Comparison of ENCODE assay signal across 1 cellular context in the genomic region with DNA sequence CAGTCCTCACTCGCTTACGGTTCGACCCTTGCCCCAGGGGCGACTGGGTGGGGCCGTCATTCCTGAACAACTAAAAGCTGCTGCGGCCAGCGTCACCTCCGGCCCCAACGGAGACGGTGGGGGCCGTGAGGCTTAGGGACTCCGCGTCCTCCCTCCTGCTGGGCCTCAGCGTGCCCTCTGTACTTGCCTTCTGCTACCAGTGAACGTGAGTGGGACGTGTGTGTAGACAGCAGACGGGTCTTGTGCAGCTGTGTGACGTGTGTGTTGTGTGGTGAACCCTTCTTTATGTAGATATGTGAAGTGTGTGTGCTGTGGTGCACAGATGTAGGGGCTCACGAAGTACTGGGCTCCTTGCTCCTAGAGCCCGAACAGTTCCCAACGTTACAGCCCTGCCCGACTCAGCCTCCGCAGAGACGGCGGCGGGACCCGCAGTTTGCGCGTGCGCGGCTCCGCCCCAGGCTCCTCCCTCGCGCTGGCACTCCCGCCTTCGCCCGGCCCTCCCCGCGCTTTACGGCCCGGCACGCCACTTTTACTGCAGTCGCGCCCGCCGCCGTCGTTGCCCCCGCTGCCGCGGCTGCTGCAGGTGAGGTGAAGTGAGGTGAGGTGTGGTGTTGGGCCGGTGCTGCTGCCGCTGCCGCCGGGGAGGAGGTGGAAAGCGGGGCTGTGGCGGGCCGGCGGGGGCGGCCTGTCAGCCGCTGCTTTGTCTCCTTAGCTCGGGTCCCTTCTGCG.
A peak's percentile ranks its signal among the peaks of the same experiment; 100 is the strongest.
TF ChIP-seq lines count a peak whose summit lies in the region.

A gene (plus strand): TSS at position 535 of the 729 bp plus-strand sequence. CDS start 235 bp downstream, outside the sequence.

TF ChIP-seq in HepG2, 621 proteins besides CTCF, POLR2A, EP300 and RAD21 (continued from another document and continues in another):
- TF ChIP-seq EHMT2 (IDR thresholded peaks at IDR 0.05; ENCODE audit: borderline replicate concordance, low read depth, low read length) (no peak), PCBP1 (IDR thresholded peaks at IDR 0.05; ENCODE audit: borderline replicate concordance, low read depth, low read length) (0 out of 2 replicates have a peak, but pooled peaks have one; percentile 53), POLR2AphosphoS2 (IDR thresholded peaks at IDR 0.05; ENCODE audit: low read depth, low read length) (no peak), ATF7 (IDR thresholded peaks at IDR 0.05) (no peak), ATF7 (CRISPR knock-in tag; IDR thresholded peaks at IDR 0.05) (no peak), ZNF644 (CRISPR knock-in tag; IDR thresholded peaks at IDR 0.05; ENCODE audit: low read depth) (0 out of 2 replicates have a peak, but pooled peaks have one; percentile 28), ZNF484 (CRISPR knock-in tag; IDR thresholded peaks at IDR 0.05; ENCODE audit: borderline replicate concordance, low read depth) (no peak; the same call in 1 of the 2 replicates), TOPORS (CRISPR knock-in tag; IDR thresholded peaks at IDR 0.05) (no peak), MXD4 (CRISPR knock-in tag; IDR thresholded peaks at IDR 0.05) (peak; percentile 95), BCL6 (CRISPR knock-in tag; IDR thresholded peaks at IDR 0.05) (peak; percentile 47), MAFF (IDR thresholded peaks at IDR 0.05; ENCODE audit: low read depth, low read length) (no peak), CHCHD3 (CRISPR knock-in tag; IDR thresholded peaks at IDR 0.05) (peak; percentile 95), RBM39 (IDR thresholded peaks at IDR 0.05; ENCODE audit: low read depth, low read length, poor library complexity, severe bottlenecking) (no peak), PITX1 (CRISPR knock-in tag; IDR thresholded peaks at IDR 0.05) (peak; percentile 21; the same call in 1 of the 2 replicates), POLR2AphosphoS5 (IDR thresholded peaks at IDR 0.05; ENCODE audit: low read depth, low read length) (peak; percentile 100), ELF1 (CRISPR knock-in tag; IDR thresholded peaks at IDR 0.05) (no peak; the same call in none of the 2 replicates), DMAP1 (CRISPR knock-in tag; IDR thresholded peaks at IDR 0.05) (peak; percentile 84), ZNF160 (CRISPR knock-in tag; IDR thresholded peaks at IDR 0.05) (peak; percentile 73; the same call in 1 of the 2 replicates), HDAC2 (CRISPR knock-in tag; IDR thresholded peaks at IDR 0.05) (peak; percentile 62), BHLHE40 (IDR thresholded peaks at IDR 0.05; ENCODE audit: low read length) (peak; percentile 78), SCMH1 (CRISPR knock-in tag; IDR thresholded peaks at IDR 0.05; ENCODE audit: borderline replicate concordance) (no peak), ZNF672 (CRISPR knock-in tag; IDR thresholded peaks at IDR 0.05) (no peak), ZNF337 (CRISPR knock-in tag; IDR thresholded peaks at IDR 0.05; ENCODE audit: borderline replicate concordance, low read depth) (peak; percentile 87; the same call in 1 of the 2 replicates), MZF1 (CRISPR knock-in tag; IDR thresholded peaks at IDR 0.05; ENCODE audit: borderline replicate concordance) (peak; percentile 76; the same call in 1 of the 2 replicates), ZNF790 (CRISPR knock-in tag; IDR thresholded peaks at IDR 0.05; ENCODE audit: borderline replicate concordance) (0 out of 2 replicates have a peak, but pooled peaks have one; percentile 35), CENPX (CRISPR knock-in tag; IDR thresholded peaks at IDR 0.05) (no peak), RBAK (CRISPR knock-in tag; IDR thresholded peaks at IDR 0.05) (no peak), SALL1 (CRISPR knock-in tag; IDR thresholded peaks at IDR 0.05) (peak; percentile 88), ZNF317 (CRISPR knock-in tag; IDR thresholded peaks at IDR 0.05) (peak; percentile 85; the same call in 1 of the 2 replicates), HHEX (CRISPR knock-in tag; IDR thresholded peaks at IDR 0.05) (no peak), KLF9 (CRISPR knock-in tag; IDR thresholded peaks at IDR 0.05; ENCODE audit: low read depth) (peak; percentile 63; the same call in 1 of the 2 replicates), ZNF30 (CRISPR knock-in tag; IDR thresholded peaks at IDR 0.05) (0 out of 2 replicates have a peak, but pooled peaks have one; percentile 65), GLI4 (CRISPR knock-in tag; IDR thresholded peaks at IDR 0.05; ENCODE audit: borderline replicate concordance) (peak; percentile 75), ZNF235 (CRISPR knock-in tag; IDR thresholded peaks at IDR 0.05; ENCODE audit: borderline replicate concordance) (peak; percentile 95)
- TF ChIP-seq, protein P1, sequence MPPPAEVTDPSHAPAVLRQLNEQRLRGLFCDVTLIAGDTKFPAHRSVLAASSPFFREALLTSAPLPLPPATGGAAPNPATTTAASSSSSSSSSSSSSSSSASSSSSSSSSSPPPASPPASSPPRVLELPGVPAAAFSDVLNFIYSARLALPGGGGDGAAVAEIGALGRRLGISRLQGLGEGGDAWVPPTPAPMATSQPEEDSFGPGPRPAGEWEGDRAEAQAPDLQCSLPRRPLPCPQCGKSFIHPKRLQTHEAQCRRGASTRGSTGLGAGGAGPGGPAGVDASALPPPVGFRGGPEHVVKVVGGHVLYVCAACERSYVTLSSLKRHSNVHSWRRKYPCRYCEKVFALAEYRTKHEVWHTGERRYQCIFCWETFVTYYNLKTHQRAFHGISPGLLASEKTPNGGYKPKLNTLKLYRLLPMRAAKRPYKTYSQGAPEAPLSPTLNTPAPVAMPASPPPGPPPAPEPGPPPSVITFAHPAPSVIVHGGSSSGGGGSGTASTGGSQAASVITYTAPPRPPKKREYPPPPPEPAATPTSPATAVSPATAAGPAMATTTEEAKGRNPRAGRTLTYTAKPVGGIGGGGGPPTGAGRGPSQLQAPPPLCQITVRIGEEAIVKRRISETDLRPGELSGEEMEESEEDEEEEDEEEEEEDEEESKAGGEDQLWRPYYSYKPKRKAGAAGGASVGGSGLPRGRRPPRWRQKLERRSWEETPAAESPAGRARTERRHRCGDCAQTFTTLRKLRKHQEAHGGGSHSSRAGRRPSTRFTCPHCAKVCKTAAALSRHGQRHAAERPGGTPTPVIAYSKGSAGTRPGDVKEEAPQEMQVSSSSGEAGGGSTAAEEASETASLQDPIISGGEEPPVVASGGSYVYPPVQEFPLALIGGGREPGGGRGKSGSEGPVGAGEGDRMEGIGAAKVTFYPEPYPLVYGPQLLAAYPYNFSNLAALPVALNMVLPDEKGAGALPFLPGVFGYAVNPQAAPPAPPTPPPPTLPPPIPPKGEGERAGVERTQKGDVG (CRISPR knock-in tag; IDR thresholded peaks at IDR 0.05; ENCODE audit: borderline replicate concordance): peak; percentile 73; the same call in 1 of the 2 replicates
- TF ChIP-seq, protein P2, sequence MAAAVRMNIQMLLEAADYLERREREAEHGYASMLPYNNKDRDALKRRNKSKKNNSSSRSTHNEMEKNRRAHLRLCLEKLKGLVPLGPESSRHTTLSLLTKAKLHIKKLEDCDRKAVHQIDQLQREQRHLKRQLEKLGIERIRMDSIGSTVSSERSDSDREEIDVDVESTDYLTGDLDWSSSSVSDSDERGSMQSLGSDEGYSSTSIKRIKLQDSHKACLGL (CRISPR knock-in tag; IDR thresholded peaks at IDR 0.05): peak; percentile 66
- TF ChIP-seq, protein P3, sequence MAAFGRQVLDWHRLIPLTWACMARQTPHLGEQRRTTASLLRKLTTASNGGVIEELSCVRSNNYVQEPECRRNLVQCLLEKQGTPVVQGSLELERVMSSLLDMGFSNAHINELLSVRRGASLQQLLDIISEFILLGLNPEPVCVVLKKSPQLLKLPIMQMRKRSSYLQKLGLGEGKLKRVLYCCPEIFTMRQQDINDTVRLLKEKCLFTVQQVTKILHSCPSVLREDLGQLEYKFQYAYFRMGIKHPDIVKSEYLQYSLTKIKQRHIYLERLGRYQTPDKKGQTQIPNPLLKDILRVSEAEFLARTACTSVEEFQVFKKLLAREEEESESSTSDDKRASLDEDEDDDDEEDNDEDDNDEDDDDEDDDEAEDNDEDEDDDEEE (CRISPR knock-in tag; IDR thresholded peaks at IDR 0.05): peak; percentile 95
- TF ChIP-seq, protein P4, sequence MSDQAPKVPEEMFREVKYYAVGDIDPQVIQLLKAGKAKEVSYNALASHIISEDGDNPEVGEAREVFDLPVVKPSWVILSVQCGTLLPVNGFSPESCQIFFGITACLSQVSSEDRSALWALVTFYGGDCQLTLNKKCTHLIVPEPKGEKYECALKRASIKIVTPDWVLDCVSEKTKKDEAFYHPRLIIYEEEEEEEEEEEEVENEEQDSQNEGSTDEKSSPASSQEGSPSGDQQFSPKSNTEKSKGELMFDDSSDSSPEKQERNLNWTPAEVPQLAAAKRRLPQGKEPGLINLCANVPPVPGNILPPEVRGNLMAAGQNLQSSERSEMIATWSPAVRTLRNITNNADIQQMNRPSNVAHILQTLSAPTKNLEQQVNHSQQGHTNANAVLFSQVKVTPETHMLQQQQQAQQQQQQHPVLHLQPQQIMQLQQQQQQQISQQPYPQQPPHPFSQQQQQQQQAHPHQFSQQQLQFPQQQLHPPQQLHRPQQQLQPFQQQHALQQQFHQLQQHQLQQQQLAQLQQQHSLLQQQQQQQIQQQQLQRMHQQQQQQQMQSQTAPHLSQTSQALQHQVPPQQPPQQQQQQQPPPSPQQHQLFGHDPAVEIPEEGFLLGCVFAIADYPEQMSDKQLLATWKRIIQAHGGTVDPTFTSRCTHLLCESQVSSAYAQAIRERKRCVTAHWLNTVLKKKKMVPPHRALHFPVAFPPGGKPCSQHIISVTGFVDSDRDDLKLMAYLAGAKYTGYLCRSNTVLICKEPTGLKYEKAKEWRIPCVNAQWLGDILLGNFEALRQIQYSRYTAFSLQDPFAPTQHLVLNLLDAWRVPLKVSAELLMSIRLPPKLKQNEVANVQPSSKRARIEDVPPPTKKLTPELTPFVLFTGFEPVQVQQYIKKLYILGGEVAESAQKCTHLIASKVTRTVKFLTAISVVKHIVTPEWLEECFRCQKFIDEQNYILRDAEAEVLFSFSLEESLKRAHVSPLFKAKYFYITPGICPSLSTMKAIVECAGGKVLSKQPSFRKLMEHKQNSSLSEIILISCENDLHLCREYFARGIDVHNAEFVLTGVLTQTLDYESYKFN (CRISPR knock-in tag; conservative IDR thresholded peaks at IDR 0.05): peak; percentile 86
- TF ChIP-seq, protein P5, sequence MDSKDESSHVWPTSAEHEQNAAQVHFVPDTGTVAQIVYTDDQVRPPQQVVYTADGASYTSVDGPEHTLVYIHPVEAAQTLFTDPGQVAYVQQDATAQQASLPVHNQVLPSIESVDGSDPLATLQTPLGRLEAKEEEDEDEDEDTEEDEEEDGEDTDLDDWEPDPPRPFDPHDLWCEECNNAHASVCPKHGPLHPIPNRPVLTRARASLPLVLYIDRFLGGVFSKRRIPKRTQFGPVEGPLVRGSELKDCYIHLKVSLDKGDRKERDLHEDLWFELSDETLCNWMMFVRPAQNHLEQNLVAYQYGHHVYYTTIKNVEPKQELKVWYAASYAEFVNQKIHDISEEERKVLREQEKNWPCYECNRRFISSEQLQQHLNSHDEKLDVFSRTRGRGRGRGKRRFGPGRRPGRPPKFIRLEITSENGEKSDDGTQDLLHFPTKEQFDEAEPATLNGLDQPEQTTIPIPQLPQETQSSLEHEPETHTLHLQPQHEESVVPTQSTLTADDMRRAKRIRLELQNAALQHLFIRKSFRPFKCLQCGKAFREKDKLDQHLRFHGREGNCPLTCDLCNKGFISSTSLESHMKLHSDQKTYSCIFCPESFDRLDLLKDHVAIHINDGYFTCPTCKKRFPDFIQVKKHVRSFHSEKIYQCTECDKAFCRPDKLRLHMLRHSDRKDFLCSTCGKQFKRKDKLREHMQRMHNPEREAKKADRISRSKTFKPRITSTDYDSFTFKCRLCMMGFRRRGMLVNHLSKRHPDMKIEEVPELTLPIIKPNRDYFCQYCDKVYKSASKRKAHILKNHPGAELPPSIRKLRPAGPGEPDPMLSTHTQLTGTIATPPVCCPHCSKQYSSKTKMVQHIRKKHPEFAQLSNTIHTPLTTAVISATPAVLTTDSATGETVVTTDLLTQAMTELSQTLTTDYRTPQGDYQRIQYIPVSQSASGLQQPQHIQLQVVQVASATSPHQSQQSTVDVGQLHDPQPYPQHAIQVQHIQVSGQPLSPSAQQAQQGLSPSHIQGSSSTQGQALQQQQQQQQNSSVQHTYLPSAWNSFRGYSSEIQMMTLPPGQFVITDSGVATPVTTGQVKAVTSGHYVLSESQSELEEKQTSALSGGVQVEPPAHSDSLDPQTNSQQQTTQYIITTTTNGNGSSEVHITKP (CRISPR knock-in tag; IDR thresholded peaks at IDR 0.05; ENCODE audit: low read depth): 0 out of 2 replicates have a peak, but pooled peaks have one; percentile 67
- TF ChIP-seq, protein P6, sequence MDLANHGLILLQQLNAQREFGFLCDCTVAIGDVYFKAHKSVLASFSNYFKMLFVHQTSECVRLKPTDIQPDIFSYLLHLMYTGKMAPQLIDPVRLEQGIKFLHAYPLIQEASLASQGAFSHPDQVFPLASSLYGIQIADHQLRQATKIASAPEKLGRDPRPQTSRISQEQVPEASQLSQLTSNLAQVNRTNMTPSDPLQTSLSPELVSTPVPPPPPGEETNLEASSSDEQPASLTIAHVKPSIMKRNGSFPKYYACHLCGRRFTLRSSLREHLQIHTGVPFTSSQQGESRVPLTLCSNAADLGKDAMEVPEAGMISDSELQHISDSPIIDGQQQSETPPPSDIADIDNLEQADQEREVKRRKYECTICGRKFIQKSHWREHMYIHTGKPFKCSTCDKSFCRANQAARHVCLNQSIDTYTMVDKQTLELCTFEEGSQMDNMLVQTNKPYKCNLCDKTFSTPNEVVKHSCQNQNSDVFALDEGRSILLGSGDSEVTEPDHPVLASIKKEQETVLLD (CRISPR knock-in tag; IDR thresholded peaks at IDR 0.05; ENCODE audit: low read depth): peak; percentile 68
- TF ChIP-seq, protein P7, sequence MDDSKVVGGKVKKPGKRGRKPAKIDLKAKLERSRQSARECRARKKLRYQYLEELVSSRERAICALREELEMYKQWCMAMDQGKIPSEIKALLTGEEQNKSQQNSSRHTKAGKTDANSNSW (CRISPR knock-in tag; IDR thresholded peaks at IDR 0.05; ENCODE audit: borderline replicate concordance): peak; percentile 89; the same call in 1 of the 2 replicates
- TF ChIP-seq, protein P8, sequence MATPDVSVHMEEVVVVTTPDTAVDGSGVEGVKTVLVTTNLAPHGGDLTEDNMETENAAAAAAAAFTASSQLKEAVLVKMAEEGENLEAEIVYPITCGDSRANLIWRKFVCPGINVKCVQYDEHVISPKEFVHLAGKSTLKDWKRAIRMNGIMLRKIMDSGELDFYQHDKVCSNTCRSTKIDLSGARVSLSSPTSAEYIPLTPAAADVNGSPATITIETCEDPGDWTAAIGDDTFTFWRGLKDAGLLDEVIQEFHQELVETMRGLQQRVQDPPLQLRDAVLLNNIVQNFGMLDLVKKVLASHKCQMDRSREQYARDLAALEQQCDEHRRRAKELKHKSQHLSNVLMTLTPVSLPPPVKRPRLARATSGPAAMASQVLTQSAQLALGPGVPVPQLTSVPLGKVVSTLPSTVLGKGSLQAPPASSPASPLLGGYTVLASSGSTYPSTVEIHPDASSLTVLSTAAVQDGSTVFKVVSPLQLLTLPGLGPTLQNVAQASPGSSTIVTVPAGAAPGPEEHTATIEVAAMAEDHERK (CRISPR knock-in tag; IDR thresholded peaks at IDR 0.05; ENCODE audit: low read depth): peak; percentile 60; the same call in 1 of the 2 replicates
- TF ChIP-seq, protein P9, sequence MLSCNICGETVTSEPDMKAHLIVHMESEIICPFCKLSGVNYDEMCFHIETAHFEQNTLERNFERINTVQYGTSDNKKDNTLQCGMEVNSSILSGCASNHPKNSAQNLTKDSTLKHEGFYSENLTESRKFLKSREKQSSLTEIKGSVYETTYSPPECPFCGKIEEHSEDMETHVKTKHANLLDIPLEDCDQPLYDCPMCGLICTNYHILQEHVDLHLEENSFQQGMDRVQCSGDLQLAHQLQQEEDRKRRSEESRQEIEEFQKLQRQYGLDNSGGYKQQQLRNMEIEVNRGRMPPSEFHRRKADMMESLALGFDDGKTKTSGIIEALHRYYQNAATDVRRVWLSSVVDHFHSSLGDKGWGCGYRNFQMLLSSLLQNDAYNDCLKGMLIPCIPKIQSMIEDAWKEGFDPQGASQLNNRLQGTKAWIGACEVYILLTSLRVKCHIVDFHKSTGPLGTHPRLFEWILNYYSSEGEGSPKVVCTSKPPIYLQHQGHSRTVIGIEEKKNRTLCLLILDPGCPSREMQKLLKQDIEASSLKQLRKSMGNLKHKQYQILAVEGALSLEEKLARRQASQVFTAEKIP (CRISPR knock-in tag; IDR thresholded peaks at IDR 0.05; ENCODE audit: borderline replicate concordance): no peak
